In the genomic region with DNA sequence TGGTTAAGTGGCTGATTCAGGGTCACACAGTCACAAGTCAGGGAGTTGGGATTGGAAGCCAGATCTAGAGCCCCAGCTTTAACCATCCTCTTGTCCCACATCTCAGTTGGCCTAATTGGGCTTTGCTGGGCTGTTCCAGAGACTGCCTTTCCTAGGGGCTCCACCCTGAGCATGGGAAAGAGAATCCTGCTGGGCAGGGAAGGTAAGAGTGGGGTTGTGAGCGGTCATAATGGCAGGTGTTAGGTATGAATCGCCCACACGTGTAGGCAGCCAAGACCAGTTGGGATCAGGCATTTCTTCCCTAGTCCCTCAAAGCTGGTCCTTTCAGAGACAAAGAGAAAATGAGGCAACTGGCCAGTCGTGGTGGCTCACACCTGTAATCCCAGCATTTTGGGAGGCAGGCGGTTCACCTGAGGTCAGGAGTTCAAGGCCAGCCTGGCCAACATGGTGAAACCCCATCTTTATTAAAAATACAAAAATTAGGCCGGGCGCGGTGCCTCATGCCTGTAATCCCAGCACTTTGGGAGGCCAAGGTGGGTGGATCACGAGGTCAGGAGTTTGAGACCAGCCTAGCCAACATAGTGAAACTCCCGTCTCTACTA, we compare ENCODE assay signal across 1 cellular context.
A peak's percentile ranks its signal among the peaks of the same experiment; 100 is the strongest.
TF ChIP-seq lines count a peak whose summit lies in the region.
"Not testable (repeated sequence)": the region's sequence is repeated elsewhere in the genome, so short reads cannot be mapped to it uniquely, and the experiment has no call there.

No MANE protein-coding gene starts in this region.

TF ChIP-seq in HepG2, 621 proteins besides CTCF, POLR2A, EP300 and RAD21:
- TF ChIP-seq, protein P1, sequence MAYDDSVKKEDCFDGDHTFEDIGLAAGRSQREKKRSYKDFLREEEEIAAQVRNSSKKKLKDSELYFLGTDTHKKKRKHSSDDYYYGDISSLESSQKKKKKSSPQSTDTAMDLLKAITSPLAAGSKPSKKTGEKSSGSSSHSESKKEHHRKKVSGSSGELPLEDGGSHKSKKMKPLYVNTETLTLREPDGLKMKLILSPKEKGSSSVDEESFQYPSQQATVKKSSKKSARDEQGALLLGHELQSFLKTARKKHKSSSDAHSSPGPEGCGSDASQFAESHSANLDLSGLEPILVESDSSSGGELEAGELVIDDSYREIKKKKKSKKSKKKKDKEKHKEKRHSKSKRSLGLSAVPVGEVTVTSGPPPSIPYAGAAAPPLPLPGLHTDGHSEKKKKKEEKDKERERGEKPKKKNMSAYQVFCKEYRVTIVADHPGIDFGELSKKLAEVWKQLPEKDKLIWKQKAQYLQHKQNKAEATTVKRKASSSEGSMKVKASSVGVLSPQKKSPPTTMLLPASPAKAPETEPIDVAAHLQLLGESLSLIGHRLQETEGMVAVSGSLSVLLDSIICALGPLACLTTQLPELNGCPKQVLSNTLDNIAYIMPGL (CRISPR knock-in tag; IDR thresholded peaks at IDR 0.05; ENCODE audit: borderline replicate concordance in 1 of 2, low read depth in 1 of 2) = peak in 1 of 2 experiments; percentile 3; a peak in 1 of 4 replicates
- TF ChIP-seq KLF9 (CRISPR knock-in tag; IDR thresholded peaks at IDR 0.05; ENCODE audit: low read depth) (0 out of 2 replicates have a peak, but pooled peaks have one; percentile 1), MTERF4 (CRISPR knock-in tag; IDR thresholded peaks at IDR 0.05) (0 out of 2 replicates have a peak, but pooled peaks have one; percentile 23), RARA (CRISPR knock-in tag; IDR thresholded peaks at IDR 0.05) (peak; percentile 47; the same call in 1 of the 2 replicates), RCOR2 (CRISPR knock-in tag; IDR thresholded peaks at IDR 0.05) (0 out of 2 replicates have a peak, but pooled peaks have one; percentile 40), MED1 (CRISPR knock-in tag; IDR thresholded peaks at IDR 0.05) (0 out of 2 replicates have a peak, but pooled peaks have one; percentile 16), HES4 (CRISPR knock-in tag; IDR thresholded peaks at IDR 0.05; ENCODE audit: borderline replicate concordance) (0 out of 2 replicates have a peak, but pooled peaks have one; percentile 58), ZNF34 (CRISPR knock-in tag; IDR thresholded peaks at IDR 0.05; ENCODE audit: borderline replicate concordance) (0 out of 2 replicates have a peak, but pooled peaks have one; percentile 59), ZBTB20 (CRISPR knock-in tag; IDR thresholded peaks at IDR 0.05; ENCODE audit: borderline replicate concordance, low read depth) (peak; percentile 40; the same call in 1 of the 2 replicates), ZMYM3 (CRISPR knock-in tag; IDR thresholded peaks at IDR 0.05) (peak; percentile 16), RXRA (CRISPR knock-in tag; IDR thresholded peaks at IDR 0.05) (peak; percentile 74; the same call in 1 of the 2 replicates), ZNF574 (CRISPR knock-in tag; IDR thresholded peaks at IDR 0.05) (0 out of 2 replicates have a peak, but pooled peaks have one; percentile 4), BRD4 (CRISPR knock-in tag; IDR thresholded peaks at IDR 0.05) (0 out of 2 replicates have a peak, but pooled peaks have one; percentile 32), NR2F6 (CRISPR knock-in tag; IDR thresholded peaks at IDR 0.05) (peak; percentile 29; the same call in 1 of the 2 replicates), RXRB (CRISPR knock-in tag; IDR thresholded peaks at IDR 0.05; ENCODE audit: borderline replicate concordance) (0 out of 2 replicates have a peak, but pooled peaks have one; percentile 10)
- TF ChIP-seq, protein P2, sequence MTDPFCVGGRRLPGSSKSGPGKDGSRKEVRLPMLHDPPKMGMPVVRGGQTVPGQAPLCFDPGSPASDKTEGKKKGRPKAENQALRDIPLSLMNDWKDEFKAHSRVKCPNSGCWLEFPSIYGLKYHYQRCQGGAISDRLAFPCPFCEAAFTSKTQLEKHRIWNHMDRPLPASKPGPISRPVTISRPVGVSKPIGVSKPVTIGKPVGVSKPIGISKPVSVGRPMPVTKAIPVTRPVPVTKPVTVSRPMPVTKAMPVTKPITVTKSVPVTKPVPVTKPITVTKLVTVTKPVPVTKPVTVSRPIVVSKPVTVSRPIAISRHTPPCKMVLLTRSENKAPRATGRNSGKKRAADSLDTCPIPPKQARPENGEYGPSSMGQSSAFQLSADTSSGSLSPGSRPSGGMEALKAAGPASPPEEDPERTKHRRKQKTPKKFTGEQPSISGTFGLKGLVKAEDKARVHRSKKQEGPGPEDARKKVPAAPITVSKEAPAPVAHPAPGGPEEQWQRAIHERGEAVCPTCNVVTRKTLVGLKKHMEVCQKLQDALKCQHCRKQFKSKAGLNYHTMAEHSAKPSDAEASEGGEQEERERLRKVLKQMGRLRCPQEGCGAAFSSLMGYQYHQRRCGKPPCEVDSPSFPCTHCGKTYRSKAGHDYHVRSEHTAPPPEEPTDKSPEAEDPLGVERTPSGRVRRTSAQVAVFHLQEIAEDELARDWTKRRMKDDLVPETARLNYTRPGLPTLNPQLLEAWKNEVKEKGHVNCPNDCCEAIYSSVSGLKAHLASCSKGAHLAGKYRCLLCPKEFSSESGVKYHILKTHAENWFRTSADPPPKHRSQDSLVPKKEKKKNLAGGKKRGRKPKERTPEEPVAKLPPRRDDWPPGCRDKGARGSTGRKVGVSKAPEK (CRISPR knock-in tag; IDR thresholded peaks at IDR 0.05; ENCODE audit: borderline replicate concordance) = 0 out of 2 replicates have a peak, but pooled peaks have one; percentile 4
- TF ChIP-seq, protein P3, sequence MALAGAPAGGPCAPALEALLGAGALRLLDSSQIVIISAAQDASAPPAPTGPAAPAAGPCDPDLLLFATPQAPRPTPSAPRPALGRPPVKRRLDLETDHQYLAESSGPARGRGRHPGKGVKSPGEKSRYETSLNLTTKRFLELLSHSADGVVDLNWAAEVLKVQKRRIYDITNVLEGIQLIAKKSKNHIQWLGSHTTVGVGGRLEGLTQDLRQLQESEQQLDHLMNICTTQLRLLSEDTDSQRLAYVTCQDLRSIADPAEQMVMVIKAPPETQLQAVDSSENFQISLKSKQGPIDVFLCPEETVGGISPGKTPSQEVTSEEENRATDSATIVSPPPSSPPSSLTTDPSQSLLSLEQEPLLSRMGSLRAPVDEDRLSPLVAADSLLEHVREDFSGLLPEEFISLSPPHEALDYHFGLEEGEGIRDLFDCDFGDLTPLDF (CRISPR knock-in tag; IDR thresholded peaks at IDR 0.05) = 0 out of 2 replicates have a peak, but pooled peaks have one; percentile 13
- TF ChIP-seq, protein P4, sequence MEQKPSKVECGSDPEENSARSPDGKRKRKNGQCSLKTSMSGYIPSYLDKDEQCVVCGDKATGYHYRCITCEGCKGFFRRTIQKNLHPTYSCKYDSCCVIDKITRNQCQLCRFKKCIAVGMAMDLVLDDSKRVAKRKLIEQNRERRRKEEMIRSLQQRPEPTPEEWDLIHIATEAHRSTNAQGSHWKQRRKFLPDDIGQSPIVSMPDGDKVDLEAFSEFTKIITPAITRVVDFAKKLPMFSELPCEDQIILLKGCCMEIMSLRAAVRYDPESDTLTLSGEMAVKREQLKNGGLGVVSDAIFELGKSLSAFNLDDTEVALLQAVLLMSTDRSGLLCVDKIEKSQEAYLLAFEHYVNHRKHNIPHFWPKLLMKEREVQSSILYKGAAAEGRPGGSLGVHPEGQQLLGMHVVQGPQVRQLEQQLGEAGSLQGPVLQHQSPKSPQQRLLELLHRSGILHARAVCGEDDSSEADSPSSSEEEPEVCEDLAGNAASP (CRISPR knock-in tag; IDR thresholded peaks at IDR 0.05; ENCODE audit: borderline replicate concordance) = peak; percentile 64; the same call in 1 of the 2 replicates
- not testable (repeated sequence) for TF ChIP-seq NR2F6 (IDR thresholded peaks at IDR 0.05)
TF ChIP-seq in HepG2: peak in this region for 18; not testable (repeated sequence) for 603.
